Comparison of ENCODE assay signal across 1 cellular context in genomic region chr3:129689036-129689435, GRCh38.
TF ChIP-seq lines count a peak whose summit lies in the region.

No MANE protein-coding gene starts in this region.

TF ChIP-seq in SK-N-SH, 30 proteins besides CTCF, POLR2A, EP300 and RAD21 (continued from another document):
- no peak for TF ChIP-seq IRF3 (IDR thresholded peaks at IDR 0.05; ENCODE audit: low read depth, low read length)
TF ChIP-seq in SK-N-SH: peak in this region for 0.
